ENCODE assay signal across 14 cellular contexts in genomic region chr1:39886757-39887231, GRCh38. TPM values are rescaled to one million over a fixed set of nuclear protein-coding genes. Genes with fewer than 3 reads are reported as not detected.
DNase-seq lines count a peak whose midpoint lies in the region; ATAC-seq, FAIRE-seq and TF ChIP-seq lines count a peak whose summit lies in the region.
"Had no signal": no experiment of that assay in that cellular context is flagged by ENCODE, and none has a peak within 500 bp of the region (broad histone marks: within the 10 kb centered on the region; RNA-seq: fewer than 3 reads in every experiment).

No MANE protein-coding gene starts in this region.

- H4K20me1 ChIP-seq in IMR-90 (ENCODE audit: insufficient read depth, low read length): no peaks in the 10 kb centered on the region

- H2BK15ac ChIP-seq in IMR-90 (ENCODE audit: low read depth, low read length): no peak overlapping the region

- H3K36me3 Mint-ChIP-seq in CD8-positive, alpha-beta T cell: peaks cover 5% of the 10 kb centered on the region
- H3K36me3 Mint-ChIP-seq: stimulated activated memory B cell treated with anti-CD40 and anti-IgM and Interleukin-4, amounts not matched to agents 10 μg/mL and 1 μg/mL and 100 μg/mL, for 72 hours had no signal

- H4K8ac ChIP-seq in IMR-90 (ENCODE audit: low read depth in 2 of 2, low read length in 2 of 2): no peak overlapping the region

- peaks cover 3% of the 10 kb centered on the region; the same call in 1 of the 2 replicates for H3K9me1 ChIP-seq in IMR-90 (ENCODE audit: insufficient read depth, low read length)

- no peak for TF ChIP-seq RAD21 in IMR-90 (IDR thresholded peaks at IDR 0.05; ENCODE audit: low read length)

- DNase-seq in Ammon's horn (ENCODE audit: low spot score) (peak; percentile 70), IMR-90 (no peak), NCI-H748 (lab: John Stamatoyannopoulos, UW; ENCODE audit: unreplicated experiment) (peak; percentile 100), fibroblast of peridontal ligament (ENCODE audit: extremely low read depth) (peak; percentile 29), GM12892 (ENCODE audit: insufficient read length) (no peak), EL (no peak)
- DNase-seq in CD8-positive, alpha-beta T cell: no peak
- DNase-seq in activated CD4-positive, alpha-beta T cell treated with anti-CD3 and anti-CD28 coated beads, Interleukin-2, amount 50 U/mL, for 1 hour: no peak
- DNase-seq: activated B cell treated with CpG ODN at 0.5 μM for 24 hours; activated T-cell treated with anti-CD3 and anti-CD28 coated beads, Interleukin-2, amount 50 U/mL, for 1 hour; pancreas had no signal

- no peak overlapping the region for H3K27ac Mint-ChIP-seq in CD8-positive, alpha-beta T cell
- H3K27ac Mint-ChIP-seq: activated B cell treated with CpG ODN at 0.5 μM for 24 hours; B cell; stimulated activated memory B cell treated with anti-CD40 and anti-IgM and Interleukin-4, amounts not matched to agents 10 μg/mL and 1 μg/mL and 100 μg/mL, for 72 hours had no signal

- H3K4me1 Mint-ChIP-seq in CD8-positive, alpha-beta T cell (ENCODE audit: low read depth): peaks cover 15% of the 10 kb centered on the region

- no peak for ATAC-seq in IMR-90 (ENCODE audit: low read depth)
- no peak for ATAC-seq in CD8-positive, alpha-beta T cell
- ATAC-seq: pancreas; stimulated activated memory B cell treated with anti-CD40 and anti-IgM and Interleukin-4, amounts not matched to agents 10 μg/mL and 1 μg/mL and 100 μg/mL, for 72 hours had no signal

- in situ Hi-C loops in IMR-90 (cut with MboI; ENCODE audit: low sequenced_read_pairs): no loop called here

- H2AK5ac ChIP-seq in IMR-90 (ENCODE audit: low read depth, low read length): no peak overlapping the region

- TF ChIP-seq POLR2A in IMR-90 (IDR thresholded peaks at IDR 0.05; ENCODE audit: low read depth, low read length) (no peak), GM12892 (IDR thresholded peaks at IDR 0.05; ENCODE audit: low read depth, low read length) (no peak)

- no peak overlapping the region for H3K56ac ChIP-seq in IMR-90 (ENCODE audit: extremely low read depth, insufficient read depth, low read length)

- no peak overlapping the region for H3K27ac ChIP-seq in IMR-90 (ENCODE audit: insufficient read depth, low read length)
- H3K27ac ChIP-seq in CD8-positive, alpha-beta T cell (ENCODE audit: low read depth, low read length): no peak overlapping the region
- H3K27ac ChIP-seq: pancreas, SJSA1 had no signal

- no peak overlapping the region for H3K4me2 ChIP-seq in IMR-90 (ENCODE audit: low read depth, low read length)

- H2BK20ac ChIP-seq in IMR-90 (ENCODE audit: low read depth, low read length): no peak overlapping the region

- H3K14ac ChIP-seq in IMR-90 (replicated peaks; ENCODE audit: low read depth, low read length): no peak overlapping the region

- no peak overlapping the region for H4K5ac ChIP-seq in IMR-90 (ENCODE audit: low read depth, low read length)

- dilution Hi-C loops in IMR-90 (cut with HindIII; ENCODE audit: low sequenced_read_pairs, unreplicated experiment): no loop called here

- no peak overlapping the region for H2BK5ac ChIP-seq in IMR-90 (ENCODE audit: low read depth, low read length, poor library complexity, severe bottlenecking)

- no peak overlapping the region for H3K18ac ChIP-seq in IMR-90 (ENCODE audit: low read depth, low read length)

- CTCF ChIA-PET in IMR-90 (lab: Yijun Ruan, JAX): no interaction called here
- CTCF ChIA-PET in CD8-positive, alpha-beta T cell (lab: Charles Lee): interaction anchor here (1.0 kb wide), 1 partner anchor 16 kb away, joined by 3 read pairs; no protein-coding TSS in a partner anchor

- intact Hi-C loops in IMR-90 (cut with micrococcal nuclease): no loop called here
- intact Hi-C loops in CD8-positive, alpha-beta T cell (cut with DNase I, micrococcal nuclease): loop anchor here in 1 of 2 experiments (10.0 kb wide), 1 partner anchor 312 kb away; the partner anchor contains the start of gene PABPC4

- H3K4me1 ChIP-seq in IMR-90 (ENCODE audit: control insufficient read depth, insufficient read depth, low read length): peaks cover 2% of the 10 kb centered on the region; the same call in 1 of the 2 replicates
- H3K4me1 ChIP-seq in CD8-positive, alpha-beta T cell (ENCODE audit: insufficient read depth, low read length): peaks cover 11% of the 10 kb centered on the region

- no peak overlapping the region for H2AFZ ChIP-seq in IMR-90 (replicated peaks; ENCODE audit: low read length, poor library complexity)

- H3K4ac ChIP-seq in IMR-90 (ENCODE audit: low read depth, low read length): no peak overlapping the region

- peaks cover 5% of the 10 kb centered on the region for H3K27me3 Mint-ChIP-seq in CD8-positive, alpha-beta T cell (ENCODE audit: low read depth)
- H3K27me3 Mint-ChIP-seq: stimulated activated memory B cell treated with anti-CD40 and anti-IgM and Interleukin-4, amounts not matched to agents 10 μg/mL and 1 μg/mL and 100 μg/mL, for 72 hours had no signal

- no peak overlapping the region for H3K4me3 Mint-ChIP-seq in CD8-positive, alpha-beta T cell
- H3K4me3 Mint-ChIP-seq: activated B cell treated with CpG ODN at 0.5 μM for 24 hours; B cell; stimulated activated memory B cell treated with anti-CD40 and anti-IgM and Interleukin-4, amounts not matched to agents 10 μg/mL and 1 μg/mL and 100 μg/mL, for 72 hours had no signal

- no CpG with 5 or more reads among the region's 2 CpGs for WGBS in IMR-90 (ENCODE audit: extremely low coverage in 2 of 2, insufficient read length in 1 of 2), 2 experiments

- no peak overlapping the region for H2AK9ac ChIP-seq in IMR-90 (replicated peaks; ENCODE audit: low read depth, low read length, poor library complexity)

- no TSS peak for BruUV-seq in IMR-90 (replicated peaks; lab: Mats Ljungman, UMichigan)

- no peak for FAIRE-seq in GM12892 (lab: Jason Lieb, UNC)
- FAIRE-seq: pancreas had no signal

- no peak overlapping the region for H2BK120ac ChIP-seq in IMR-90 (ENCODE audit: low read depth, low read length)

- H3K9me3 Mint-ChIP-seq in CD8-positive, alpha-beta T cell: no peaks in the 10 kb centered on the region
- H3K9me3 Mint-ChIP-seq: activated B cell treated with CpG ODN at 0.5 μM for 24 hours; stimulated activated memory B cell treated with anti-CD40 and anti-IgM and Interleukin-4, amounts not matched to agents 10 μg/mL and 1 μg/mL and 100 μg/mL, for 72 hours had no signal

- H3K79me1 ChIP-seq in IMR-90 (ENCODE audit: low read depth in 1 of 2, low read length in 2 of 2): peaks cover 11 to 18% of the 10 kb centered on the region in 2 experiments

- H3K36me3 ChIP-seq in IMR-90 (ENCODE audit: control insufficient read depth, insufficient read depth, low read length): no peaks in the 10 kb centered on the region
- no peaks in the 10 kb centered on the region for H3K36me3 ChIP-seq in CD8-positive, alpha-beta T cell (ENCODE audit: insufficient read depth, low read length)
- H3K36me3 ChIP-seq: pancreas had no signal

- no peak overlapping the region for H3K4me3 ChIP-seq in IMR-90 (ENCODE audit: insufficient read depth, low read depth, low read length)
- no peak overlapping the region for H3K4me3 ChIP-seq in CD8-positive, alpha-beta T cell (ENCODE audit: low read depth, low read length)
- H3K4me3 ChIP-seq: pancreas, SJSA1 had no signal

- no peaks in the 10 kb centered on the region for H3K9me3 ChIP-seq in IMR-90 (ENCODE audit: control insufficient read depth, insufficient read depth, low read length)
- no peaks in the 10 kb centered on the region for H3K9me3 ChIP-seq in CD8-positive, alpha-beta T cell (ENCODE audit: low read length)
- H3K9me3 ChIP-seq: pancreas, SJSA1 had no signal

- H3K23ac ChIP-seq in IMR-90 (ENCODE audit: low read depth, low read length): no peak overlapping the region

- H3K9ac ChIP-seq in IMR-90 (ENCODE audit: low read depth, low read length): no peak overlapping the region

- H4K91ac ChIP-seq in IMR-90 (ENCODE audit: insufficient read depth, low read depth, low read length): no peak overlapping the region

- TF ChIP-seq CTCF in IMR-90 (conservative IDR thresholded peaks at IDR 0.05; ENCODE audit: low read depth, low read length): no peak
- no peak for TF ChIP-seq CTCF in CD8-positive, alpha-beta T cell (IDR thresholded peaks at IDR 0.05)

- no peaks in the 10 kb centered on the region for H3K27me3 ChIP-seq in IMR-90 (ENCODE audit: control insufficient read depth, insufficient read depth, low read length)
- no peaks in the 10 kb centered on the region for H3K27me3 ChIP-seq in CD8-positive, alpha-beta T cell (ENCODE audit: insufficient read depth, low read length)
- H3K27me3 ChIP-seq: pancreas, SJSA1 had no signal

- POLR2A ChIA-PET in IMR-90 (lab: Charles Lee; ENCODE audit: unreplicated experiment): no interaction called here
- POLR2A ChIA-PET in CD8-positive, alpha-beta T cell (lab: Charles Lee): no interaction called here

TF ChIP-seq in IMR-90, 13 proteins besides CTCF, POLR2A, EP300 and RAD21:
- TF ChIP-seq CEBPB (IDR thresholded peaks at IDR 0.05; ENCODE audit: low read depth, low read length) (peak; percentile 68), FOS (IDR thresholded peaks at IDR 0.05; ENCODE audit: low read depth, low read length) (no peak)

RNA-seq across cellular contexts. Expression of gene TRIT1, which starts 3.5 kb away (rescaled TPM):
- total RNA-seq in IMR-90 (2012; rRNA removed): 27.8 and 29.2 TPM in 2 replicates
- polyA plus RNA-seq in IMR-90 (2012; rRNA removed): 10.8 and 13.5 TPM in 2 replicates
- 3.8 and 4.7 TPM in 2 replicates for polyA plus RNA-seq in IMR-90 (2012; cell fraction: cytosol; rRNA removed)
- polyA plus RNA-seq in IMR-90 (2012; cell fraction: nucleus; rRNA removed; ENCODE audit: low replicate concordance): 9.5 and 28.8 TPM in 2 replicates
- total RNA-seq in CD8-positive, alpha-beta T cell: 1 to 10 TPM; 5.2 to 5.8 TPM
- polyA plus RNA-seq in GM12892 (2012; ENCODE audit: missing spikeins): 26.9 TPM

RNA-seq across cellular contexts. Expression of gene MYCL, which starts 14.9 kb away (rescaled TPM):
- 0.56 and 0.72 TPM in 2 replicates for total RNA-seq in IMR-90 (2012; rRNA removed)
- polyA plus RNA-seq in IMR-90 (2012; rRNA removed): 0.75 and 0.87 TPM in 2 replicates
- 0.42 and 0.52 TPM in 2 replicates for polyA plus RNA-seq in IMR-90 (2012; cell fraction: cytosol; rRNA removed)
- polyA plus RNA-seq in IMR-90 (2012; cell fraction: nucleus; rRNA removed; ENCODE audit: low replicate concordance): 0.36 and 0.41 TPM in 2 replicates
- under 1 TPM in 1 of 2 experiments, not detected in 1; 0.22 TPM for total RNA-seq in CD8-positive, alpha-beta T cell
- polyA plus RNA-seq in GM12892 (2012; ENCODE audit: missing spikeins): 2.0 TPM

Comparison
In these comparisons a context has a peak if more than half of its experiments do, and no peak if none do; other contexts are left out.
1. DNase-seq: peak in Ammon's horn (single experiment), NCI-H748 (single experiment) and fibroblast of peridontal ligament (single experiment); none in IMR-90 (single experiment), CD8-positive, alpha-beta T cell (0 of 7), GM12892 (single experiment), EL (single experiment) and activated CD4-positive, alpha-beta T cell treated with anti-CD3 and anti-CD28 coated beads, Interleukin-2, amount 50 U/mL, for 1 hour (single experiment).